In genomic region chr15:64426845-64427465, GRCh38 we compare ENCODE assay signal across 8 cellular contexts. TPM values are rescaled to one million over a fixed set of nuclear protein-coding genes. Genes with fewer than 3 reads are reported as not detected.
A peak's percentile ranks its signal among the peaks of the same experiment; 100 is the strongest.
DNase-seq lines count a peak whose midpoint lies in the region; ATAC-seq and TF ChIP-seq lines count a peak whose summit lies in the region.

No MANE protein-coding gene starts in this region.

- no peak overlapping the region for H4K91ac ChIP-seq in neuronal stem cell (ENCODE audit: low read depth, low read length, poor library complexity)

- no peaks in the 10 kb centered on the region for H3K9me2 ChIP-seq in GM23248 (ENCODE audit: insufficient read depth)
- no peaks in the 10 kb centered on the region for H3K9me2 ChIP-seq in hepatocyte (replicated peaks; ENCODE audit: insufficient read depth)

- H3K9ac ChIP-seq in GM23248: no peak overlapping the region
- H3K9ac ChIP-seq in neuronal stem cell (ENCODE audit: low read depth, low read length, poor library complexity): no peak overlapping the region

- peak; percentile 58 for TF ChIP-seq CTCF in hepatocyte (IDR thresholded peaks at IDR 0.05; ENCODE audit: poor library complexity)

- 65 to 68% methylated on average over 7 of the region's 7 CpGs for WGBS in GM23248 (ENCODE audit: low coverage in 1 of 2, low lambda C conversion rate in 2 of 2, missing lambda C conversion rate in 2 of 2), 2 experiments
- WGBS in hepatocyte (ENCODE audit: low lambda C conversion rate, missing lambda C conversion rate): 86% methylated on average over 7 of the region's 7 CpGs
- WGBS in neuronal stem cell (ENCODE audit: extremely low coverage in 2 of 2, insufficient read length in 2 of 2, insufficient replicate concordance in 1 of 2), 2 donors: no CpG with 5 or more reads among the region's 7 CpGs

- DNase-seq in Ammon's horn (ENCODE audit: low spot score): peak; percentile 30
- peak; percentile 51 for DNase-seq in GM23248
- no peak for DNase-seq in T-helper 2 cell treated with Interferon-gamma antibody and Interleukin-4, amounts not matched to agents 5 μg/mL and 100 μg/mL, for 36 hours (ENCODE audit: low spot score)
- DNase-seq in hepatocyte (ENCODE audit: low spot score): peak; percentile 55
- no peak for DNase-seq in neuronal stem cell (ENCODE audit: low spot score)
- DNase-seq in SKM-1 treated with dmso at 0.1 percent for 144 hours (lab: John Stamatoyannopoulos, UW; ENCODE audit: unreplicated experiment): no peak

- H3K23ac ChIP-seq in neuronal stem cell (ENCODE audit: low read depth, low read length, poor library complexity): no peak overlapping the region

- H3K9me3 ChIP-seq in GM23248 (ENCODE audit: low read depth) (no peaks in the 10 kb centered on the region), hepatocyte (ENCODE audit: low read depth) (no peaks in the 10 kb centered on the region), neuronal stem cell (replicated peaks in 1 of 2; ENCODE audit: control insufficient read depth in 2 of 2, insufficient read depth in 1 of 2, low read depth in 1 of 2, low read length in 2 of 2) (no peaks in the 10 kb centered on the region)

- H3K27ac Mint-ChIP-seq in T-helper 2 cell treated with Interferon-gamma antibody and Interleukin-4, amounts not matched to agents 5 μg/mL and 100 μg/mL, for 36 hours: peak overlapping the region; percentile 63

- H2BK15ac ChIP-seq in neuronal stem cell (ENCODE audit: low read length): no peak overlapping the region

- no peaks in the 10 kb centered on the region for H3K79me1 ChIP-seq in neuronal stem cell (ENCODE audit: low read depth, low read length)

- H2AK5ac ChIP-seq in neuronal stem cell (ENCODE audit: low read depth, low read length): no peak overlapping the region

- no peak overlapping the region for H3K4me3 Mint-ChIP-seq in T-helper 2 cell treated with Interferon-gamma antibody and Interleukin-4, amounts not matched to agents 5 μg/mL and 100 μg/mL, for 36 hours

- H3K36me3 ChIP-seq in GM23248 (ENCODE audit: low read depth): peaks cover 34% of the 10 kb centered on the region; the same call in 1 of the 2 replicates
- no peaks in the 10 kb centered on the region for H3K36me3 ChIP-seq in hepatocyte (replicated peaks; ENCODE audit: insufficient read depth, low read depth)
- H3K36me3 ChIP-seq in neuronal stem cell (replicated peaks in 1 of 2; ENCODE audit: control insufficient read depth in 2 of 2, insufficient read depth in 2 of 2, low read length in 2 of 2): peaks cover 2 to 61% of the 10 kb centered on the region in 2 donors

- no peak overlapping the region for H4K8ac ChIP-seq in neuronal stem cell (ENCODE audit: low read depth, low read length)

- H3K36me3 Mint-ChIP-seq in T-helper 2 cell treated with Interferon-gamma antibody and Interleukin-4, amounts not matched to agents 5 μg/mL and 100 μg/mL, for 36 hours (ENCODE audit: low read depth): peaks cover 34% of the 10 kb centered on the region

- peaks cover 19% of the 10 kb centered on the region for H3K4me1 ChIP-seq in GM23248 (ENCODE audit: insufficient read depth)
- H3K4me1 ChIP-seq in hepatocyte (ENCODE audit: insufficient read depth): no peaks in the 10 kb centered on the region
- H3K4me1 ChIP-seq in neuronal stem cell (ENCODE audit: control insufficient read depth in 2 of 2, insufficient read depth in 1 of 2, low read depth in 1 of 2, low read length in 2 of 2): peaks cover 0 to 7% of the 10 kb centered on the region in 2 donors

- H3K9me3 Mint-ChIP-seq in T-helper 2 cell treated with Interferon-gamma antibody and Interleukin-4, amounts not matched to agents 5 μg/mL and 100 μg/mL, for 36 hours: no peaks in the 10 kb centered on the region

- peaks cover 32% of the 10 kb centered on the region for H3F3A ChIP-seq in GM23248 (ENCODE audit: insufficient read depth)

- ATAC-seq in GM19351 (IDR thresholded peaks at IDR 0.05; ENCODE audit: unreplicated experiment) (no peak), GM19397 (IDR thresholded peaks at IDR 0.05; ENCODE audit: unreplicated experiment) (no peak)

- no peak overlapping the region for H2BK120ac ChIP-seq in neuronal stem cell (ENCODE audit: low read depth, low read length)

- no peak overlapping the region for H3K4ac ChIP-seq in neuronal stem cell (ENCODE audit: low read length)

- peaks cover 38% of the 10 kb centered on the region for H3K4me1 Mint-ChIP-seq in T-helper 2 cell treated with Interferon-gamma antibody and Interleukin-4, amounts not matched to agents 5 μg/mL and 100 μg/mL, for 36 hours (ENCODE audit: low read depth)

- no peak overlapping the region for H2BK5ac ChIP-seq in neuronal stem cell (ENCODE audit: low read length)

- H3K4me3 ChIP-seq in GM23248 (no peak overlapping the region), hepatocyte (no peak overlapping the region), neuronal stem cell (ENCODE audit: low read length in 2 of 2) (no peak overlapping the region)

- H4K20me1 ChIP-seq in GM23248 (ENCODE audit: insufficient read depth) (no peaks in the 10 kb centered on the region), hepatocyte (ENCODE audit: insufficient read depth, poor library complexity, severe bottlenecking) (no peaks in the 10 kb centered on the region)

- no peak overlapping the region for H3K27ac ChIP-seq in GM23248
- H3K27ac ChIP-seq in hepatocyte: no peak overlapping the region
- no peak overlapping the region for H3K27ac ChIP-seq in neuronal stem cell (replicated peaks; ENCODE audit: low read length)

- H3K18ac ChIP-seq in neuronal stem cell (ENCODE audit: low read length): no peak overlapping the region

- H3K27me3 Mint-ChIP-seq in T-helper 2 cell treated with Interferon-gamma antibody and Interleukin-4, amounts not matched to agents 5 μg/mL and 100 μg/mL, for 36 hours (ENCODE audit: low read depth): no peaks in the 10 kb centered on the region

- H2BK12ac ChIP-seq in neuronal stem cell (ENCODE audit: low read length): no peak overlapping the region

- no peaks in the 10 kb centered on the region for H3K79me2 ChIP-seq in GM23248 (ENCODE audit: insufficient read depth)
- no peaks in the 10 kb centered on the region for H3K79me2 ChIP-seq in hepatocyte

- H3K14ac ChIP-seq in neuronal stem cell (ENCODE audit: low read length): no peak overlapping the region

- H3K27me3 ChIP-seq in GM23248 (replicated peaks; ENCODE audit: insufficient read depth) (no peaks in the 10 kb centered on the region), hepatocyte (no peaks in the 10 kb centered on the region), neuronal stem cell (ENCODE audit: control insufficient read depth in 3 of 3, insufficient read depth in 3 of 3, low read depth in 1 of 3, low read length in 3 of 3) (no peaks in the 10 kb centered on the region)

- in situ Hi-C loops in GM23248 (cut with MboI): loop anchor here (10.0 kb wide), 1 partner anchor 228 kb away; no protein-coding TSS in a partner anchor

- no peak overlapping the region for H2AFZ ChIP-seq in GM23248
- H2AFZ ChIP-seq in hepatocyte: no peak overlapping the region
- no peak overlapping the region for H2AFZ ChIP-seq in neuronal stem cell (ENCODE audit: low read length)

- no peak overlapping the region for H3K4me2 ChIP-seq in GM23248 (ENCODE audit: unreplicated experiment)
- no peak overlapping the region for H3K4me2 ChIP-seq in hepatocyte
- no peak overlapping the region for H3K4me2 ChIP-seq in neuronal stem cell (ENCODE audit: insufficient read depth, low read length, poor library complexity, severe bottlenecking)

RNA-seq across cellular contexts. Expression of gene ZNF609, which starts 33.4 kb away (rescaled TPM):
- total RNA-seq in GM23248 (2014; rRNA removed; shearing (Covaris generic)): 11.3 and 11.9 TPM in 2 replicates
- 3.8 and 6.3 TPM in 2 replicates for polyA plus RNA-seq in GM23248 (2016; fragmentation: Nextera tagmentation; extraction: Ambion mirVana)
- total RNA-seq in hepatocyte: 21.3 and 23.0 TPM in 2 replicates
- 12.5 and 14.3 TPM in 2 replicates for polyA plus RNA-seq in hepatocyte
- polyA plus RNA-seq in neuronal stem cell (2013, experiment 1 of 2): 19.3 TPM
- 20.0 TPM for polyA plus RNA-seq in neuronal stem cell (2013, experiment 2 of 2)

RNA-seq across cellular contexts. Expression of gene TRIP4, which starts 39.3 kb away (rescaled TPM):
- 6.9 and 9.0 TPM in 2 replicates for total RNA-seq in GM23248 (2014; rRNA removed; shearing (Covaris generic))
- 32.9 and 33.5 TPM in 2 replicates for polyA plus RNA-seq in GM23248 (2016; fragmentation: Nextera tagmentation; extraction: Ambion mirVana)
- total RNA-seq in hepatocyte: 13.9 and 15.6 TPM in 2 replicates
- polyA plus RNA-seq in hepatocyte: 29.4 and 30.6 TPM in 2 replicates
- polyA plus RNA-seq in neuronal stem cell (2013, experiment 1 of 2): 28.5 TPM
- polyA plus RNA-seq in neuronal stem cell (2013, experiment 2 of 2): 29.4 TPM

RNA-seq across cellular contexts. Expression of gene PCLAF, which starts 45.7 kb away (rescaled TPM):
- total RNA-seq in GM23248 (2014; rRNA removed; shearing (Covaris generic)): 16.0 and 21.2 TPM in 2 replicates
- polyA plus RNA-seq in GM23248 (2016; fragmentation: Nextera tagmentation; extraction: Ambion mirVana) (43.2 and 44.5 TPM in 2 replicates), hepatocyte (25.3 and 30.2 TPM in 2 replicates)
- 19.2 and 21.2 TPM in 2 replicates for total RNA-seq in hepatocyte
- 138 TPM for polyA plus RNA-seq in neuronal stem cell (2013, experiment 1 of 2)
- polyA plus RNA-seq in neuronal stem cell (2013, experiment 2 of 2): 138 TPM

Comparison
In these comparisons a context has a peak if more than half of its experiments do, and no peak if none do; other contexts are left out.
1. DNase-seq: peak in Ammon's horn (single experiment), GM23248 (single experiment) and hepatocyte (single experiment); none in T-helper 2 cell treated with Interferon-gamma antibody and Interleukin-4, amounts not matched to agents 5 μg/mL and 100 μg/mL, for 36 hours (single experiment), neuronal stem cell (single experiment) and SKM-1 treated with dmso at 0.1 percent for 144 hours (single experiment).